ENCODE assay signal across 30 cellular contexts in genomic region chrX:134533952-134534351, GRCh38.
"Had no signal": no experiment of that assay in that cellular context is flagged by ENCODE, and none has a peak within 500 bp of the region (broad histone marks: within the 10 kb centered on the region; RNA-seq: fewer than 3 reads in every experiment).

No MANE protein-coding gene starts in this region.

- H3K4me3 ChIP-seq: ascending aorta, PC-9, SK-N-MC had no signal

- H3K27me3 Mint-ChIP-seq: central memory CD8-positive, alpha-beta T cell had no signal

- H3K4me1 ChIP-seq: ascending aorta had no signal

- H3K9me3 Mint-ChIP-seq: activated naive CD4-positive, alpha-beta T cell treated with anti-CD3 and anti-CD28 coated beads, Interleukin-2, amount 50 U/mL, for 72 hours; activated naive CD8-positive, alpha-beta T cell treated with anti-CD3 and anti-CD28 coated beads, Interleukin-2, amount 50 U/mL, for 24 hours; activated T-cell treated with anti-CD3 and anti-CD28 coated beads, Interleukin-2, amount 50 U/mL, for 24 hours; activated T-helper 1 cell treated with anti-CD3 and anti-CD28 coated beads, Interleukin-12 subunit alpha, Interleukin-12 subunit beta, Interleukin-2, Interleukin-4 antibody, amounts not matched to agents 30 ng/mL and 10 ng/mL and 1 ng/mL, durations not matched to agents 14 hours and 24 hours and 36 hours; central memory CD8-positive, alpha-beta T cell; T-cell had no signal

- H2AFZ ChIP-seq: PC-9 had no signal

- H3K27me3 ChIP-seq: ascending aorta had no signal

- H3K27ac Mint-ChIP-seq: activated CD8-positive, alpha-beta T cell treated with anti-CD3 and anti-CD28 coated beads, Interleukin-2, amount 10 ng/mL, durations not matched to agents 7 days and 5 days; activated naive CD4-positive, alpha-beta T cell treated with anti-CD3 and anti-CD28 coated beads, Interleukin-2, amount 50 U/mL, for 72 hours; activated naive CD8-positive, alpha-beta T cell treated with anti-CD3 and anti-CD28 coated beads, Interleukin-2, amount 50 U/mL, for 24 hours; activated T-cell treated with anti-CD3 and anti-CD28 coated beads, Interleukin-2, amount 50 U/mL, for 24 hours; activated T-helper 1 cell treated with anti-CD3 and anti-CD28 coated beads, Interleukin-12 subunit alpha, Interleukin-12 subunit beta, Interleukin-2, Interleukin-4 antibody, amounts not matched to agents 30 ng/mL and 10 ng/mL and 1 ng/mL, durations not matched to agents 14 hours and 24 hours and 36 hours; T-cell had no signal

- H3K36me3 ChIP-seq: ascending aorta had no signal

- H3K9me3 ChIP-seq: ascending aorta had no signal

- H3K36me3 Mint-ChIP-seq: activated naive CD4-positive, alpha-beta T cell treated with anti-CD3 and anti-CD28 coated beads, Interleukin-2, amount 50 U/mL, for 72 hours; brain; T-cell had no signal

- H3K4me3 Mint-ChIP-seq: activated CD8-positive, alpha-beta T cell treated with anti-CD3 and anti-CD28 coated beads, Interleukin-2, amount 10 ng/mL, durations not matched to agents 7 days and 5 days; activated naive CD8-positive, alpha-beta T cell treated with anti-CD3 and anti-CD28 coated beads, Interleukin-2, amount 50 U/mL, for 24 hours; activated T-cell treated with anti-CD3 and anti-CD28 coated beads, Interleukin-2, amount 50 U/mL, for 24 hours; activated T-helper 1 cell treated with anti-CD3 and anti-CD28 coated beads, Interleukin-12 subunit alpha, Interleukin-12 subunit beta, Interleukin-2, Interleukin-4 antibody, amounts not matched to agents 30 ng/mL and 10 ng/mL and 1 ng/mL, durations not matched to agents 14 hours and 24 hours and 36 hours; brain; central memory CD8-positive, alpha-beta T cell; T-cell had no signal

- H3K27ac ChIP-seq: ascending aorta, PC-9, SK-N-MC, VCaP had no signal

- DNase-seq: activated CD4-positive, alpha-beta T cell treated with anti-CD3 and anti-CD28 coated beads for 48 hours; activated CD4-positive, alpha-beta T cell treated with anti-CD3 and anti-CD28 coated beads, Interleukin-2, amount 50 U/mL, for 4 hours; activated CD4-positive, CD25-positive, alpha-beta regulatory T cell treated with anti-CD3 and anti-CD28 coated beads, Interleukin-2, amount 50 U/mL, for 72 hours; activated CD8-positive, alpha-beta T cell treated with anti-CD3 and anti-CD28 coated beads, Interleukin-2, amount 10 ng/mL, durations not matched to agents 7 days and 5 days; activated effector memory CD4-positive, alpha-beta T cell treated with Interleukin-2 at 50 U/mL for 16 hours; activated naive CD4-positive, alpha-beta T cell treated with Interleukin-2 at 50 U/mL for 16 hours; activated naive CD8-positive, alpha-beta T cell treated with anti-CD3 and anti-CD28 coated beads, Interleukin-2, amount 50 U/mL, for 24 hours; activated T-cell treated with anti-CD3 and anti-CD28 coated beads, Interleukin-2, amount 50 U/mL, for 24 hours; amniotic stem cell; Kasumi-1; KBM-7; NCI-H146; NCI-H1930; NCI-H2107; NCI-H2171 treated with DMSO at 0.1 percent for 48 hours; NCI-H345; NCI-H510A treated with DMSO at 0.1 percent for 48 hours; NCI-H69; NK-92 treated with Interleukin-12 subunit alpha and Interleukin-12 subunit beta, amount 100 ng/mL, for 24 hours; PC-9; T-cell; T-helper 2 cell; T1000 had no signal

- ATAC-seq: activated CD8-positive, alpha-beta T cell treated with anti-CD3 and anti-CD28 coated beads, Interleukin-2, amount 10 ng/mL, durations not matched to agents 7 days and 5 days; activated naive CD4-positive, alpha-beta T cell treated with anti-CD3 and anti-CD28 coated beads, Interleukin-2, amount 50 U/mL, for 72 hours; activated naive CD8-positive, alpha-beta T cell treated with anti-CD3 and anti-CD28 coated beads, Interleukin-2, amount 50 U/mL, for 24 hours; T-cell had no signal

- H3K4me1 Mint-ChIP-seq: activated naive CD8-positive, alpha-beta T cell treated with anti-CD3 and anti-CD28 coated beads, Interleukin-2, amount 50 U/mL, for 24 hours; central memory CD8-positive, alpha-beta T cell; T-cell had no signal
